21 cellular contexts compared by ENCODE assay signal in the genomic region with DNA sequence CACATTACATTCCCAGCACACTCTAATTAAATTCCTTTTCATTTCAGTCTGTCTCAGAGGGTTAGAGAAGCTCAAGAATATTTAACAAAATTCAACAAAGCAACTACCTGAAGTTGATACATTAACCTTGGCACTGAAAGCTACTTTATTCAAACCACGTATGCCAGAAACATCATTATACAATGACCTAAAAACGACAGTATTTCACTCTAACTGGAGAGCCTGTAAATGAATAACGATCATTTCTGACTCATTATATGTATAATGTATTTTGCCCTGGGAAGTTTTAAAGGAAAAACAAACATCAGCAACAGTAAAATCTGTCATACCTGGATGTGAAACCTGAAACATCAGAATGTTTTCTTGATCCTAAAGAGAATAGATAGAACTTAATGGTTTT.
"Had no signal": no experiment of that assay in that cellular context is flagged by ENCODE, and none has a peak within 500 bp of the region (broad histone marks: within the 10 kb centered on the region; RNA-seq: fewer than 3 reads in every experiment).

No MANE protein-coding gene starts in this region.

- H3K9me3 ChIP-seq: esophagus squamous epithelium, left ventricle myocardium inferior, lower lobe of right lung, pancreas, prostate gland, right lobe of liver, testis, tibial nerve, upper lobe of right lung, vagina had no signal

- H3K36me3 ChIP-seq: esophagus squamous epithelium, left ventricle myocardium inferior, lower lobe of right lung, pancreas, prostate gland, right lobe of liver, tibial nerve, upper lobe of right lung, vagina had no signal

- H3K27ac ChIP-seq: epithelial cell of prostate, esophagus squamous epithelium, left ventricle myocardium inferior, lower lobe of right lung, prostate gland, right lobe of liver, testis, tibial nerve, upper lobe of right lung, vagina had no signal

- H3K4me3 ChIP-seq: esophagus squamous epithelium, left ventricle myocardium inferior, lower lobe of right lung, pancreas, prostate gland, right lobe of liver, testis, tibial nerve, upper lobe of right lung, vagina had no signal

- H3K27me3 ChIP-seq: esophagus squamous epithelium, pancreas, right lobe of liver, testis, tibial nerve, upper lobe of right lung, vagina had no signal

- ATAC-seq: effector memory CD8-positive, alpha-beta T cell; lower lobe of right lung; natural killer cell treated with Interleukin-12 subunit alpha and Interleukin-12 subunit beta and Interleukin-15 and Interleukin-18, amount 100 ng/mL, for 72 hours; pancreas; right lobe of liver; stimulated activated naive B cell treated with anti-CD40 and anti-IgM and Interleukin-4, amounts not matched to agents 10 μg/mL and 1 μg/mL and 100 μg/mL, for 72 hours; stimulated activated naive CD8-positive, alpha-beta T cell treated with anti-CD3 and anti-CD28 coated beads, Interleukin-15, amount 100 ng/mL, for 72 hours; upper lobe of right lung had no signal

- DNase-seq: effector memory CD8-positive, alpha-beta T cell; esophagus squamous epithelium; foreskin fibroblast; immature natural killer cell; kidney; left ventricle myocardium inferior; lower lobe of right lung; occipital lobe; pancreas; retina; right lobe of liver; stimulated activated CD4-positive, alpha-beta T cell treated with anti-CD3 and anti-CD28 coated beads, Interleukin-4, amount 100 ng/mL, for 4 hours; stimulated activated naive B cell treated with anti-CD40 and anti-IgM and Interleukin-4, amounts not matched to agents 10 μg/mL and 1 μg/mL and 100 μg/mL, for 72 hours; stimulated activated naive CD8-positive, alpha-beta T cell treated with anti-CD3 and anti-CD28 coated beads, Interleukin-15, amount 100 ng/mL, for 72 hours; testis; upper lobe of right lung had no signal

- H3K4me1 ChIP-seq: esophagus squamous epithelium, left ventricle myocardium inferior, lower lobe of right lung, prostate gland, right lobe of liver, testis, tibial nerve, upper lobe of right lung, vagina had no signal
